In genomic region chr17:78322327-78322857, GRCh38 we compare ENCODE assay signal across 3 cellular contexts.
TF ChIP-seq lines count a peak whose summit lies in the region.

No MANE protein-coding gene starts in this region.

TF ChIP-seq in SK-N-SH, 30 proteins besides CTCF, POLR2A, EP300 and RAD21:
- no peak for TF ChIP-seq TAF1 (IDR thresholded peaks at IDR 0.05; ENCODE audit: borderline replicate concordance, low read depth, low read length)
- no peak for TF ChIP-seq USF2 (IDR thresholded peaks at IDR 0.05; ENCODE audit: borderline replicate concordance, low read depth, low read length)

TF ChIP-seq in SK-N-SH treated with all-trans-retinoic acid at 6 μM for 48 hours, 23 proteins besides CTCF, POLR2A, EP300 and RAD21:
- TF ChIP-seq TOX (CRISPR knock-in tag; IDR thresholded peaks at IDR 0.05; ENCODE audit: borderline replicate concordance) (no peak), ZFP3 (CRISPR knock-in tag; IDR thresholded peaks at IDR 0.05) (no peak), OSR1 (CRISPR knock-in tag; IDR thresholded peaks at IDR 0.05) (no peak), GLIS3 (CRISPR knock-in tag; IDR thresholded peaks at IDR 0.05) (no peak), PATZ1 (CRISPR knock-in tag; IDR thresholded peaks at IDR 0.05; ENCODE audit: borderline replicate concordance) (no peak), PPARA (CRISPR knock-in tag; IDR thresholded peaks at IDR 0.05; ENCODE audit: borderline replicate concordance) (no peak), CREB5 (CRISPR knock-in tag; IDR thresholded peaks at IDR 0.05; ENCODE audit: low read depth) (no peak), RARB (CRISPR knock-in tag; IDR thresholded peaks at IDR 0.05) (no peak), ARNTL (CRISPR knock-in tag; IDR thresholded peaks at IDR 0.05; ENCODE audit: borderline replicate concordance, low read depth) (no peak), CSDC2 (CRISPR knock-in tag; IDR thresholded peaks at IDR 0.05) (no peak), ESRRG (CRISPR knock-in tag; IDR thresholded peaks at IDR 0.05) (no peak), TCF4 (CRISPR knock-in tag; IDR thresholded peaks at IDR 0.05; ENCODE audit: borderline replicate concordance) (no peak), ZNF565 (CRISPR knock-in tag; conservative IDR thresholded peaks at IDR 0.05; ENCODE audit: low read depth) (no peak), ZC3H10 (CRISPR knock-in tag; IDR thresholded peaks at IDR 0.05) (no peak), BACH2 (CRISPR knock-in tag; IDR thresholded peaks at IDR 0.05; ENCODE audit: borderline replicate concordance) (no peak)

TF ChIP-seq in H1, 55 proteins besides CTCF, POLR2A, EP300 and RAD21:
- TF ChIP-seq EZH2 (IDR thresholded peaks at IDR 0.05; ENCODE audit: low read depth, low read length, severe bottlenecking) (no peak), CEBPB (IDR thresholded peaks at IDR 0.05; ENCODE audit: low read depth, low read length) (no peak), NANOG (IDR thresholded peaks at IDR 0.05; ENCODE audit: insufficient read depth, low read depth, low read length, poor library complexity, severe bottlenecking) (no peak), CHD2 (IDR thresholded peaks at IDR 0.05; ENCODE audit: low read length) (no peak), USF2 (IDR thresholded peaks at IDR 0.05; ENCODE audit: low read length) (no peak), SIN3A (conservative IDR thresholded peaks at IDR 0.05 in 1 of 2, IDR thresholded peaks at IDR 0.05 in 1 of 2; ENCODE audit: low read depth in 1 of 2, low read length in 2 of 2) (no peak), TAF7 (optimal IDR thresholded peaks at IDR 0.05; ENCODE audit: borderline replicate concordance, low read depth, low read length) (no peak), BRCA1 (IDR thresholded peaks at IDR 0.05; ENCODE audit: low read depth, low read length) (no peak), JUND (IDR thresholded peaks at IDR 0.05; ENCODE audit: low read length) (no peak), SRF (IDR thresholded peaks at IDR 0.05; ENCODE audit: low read depth, low read length) (no peak)
